Comparison of ENCODE assay signal across 1 cellular context in the genomic region with DNA sequence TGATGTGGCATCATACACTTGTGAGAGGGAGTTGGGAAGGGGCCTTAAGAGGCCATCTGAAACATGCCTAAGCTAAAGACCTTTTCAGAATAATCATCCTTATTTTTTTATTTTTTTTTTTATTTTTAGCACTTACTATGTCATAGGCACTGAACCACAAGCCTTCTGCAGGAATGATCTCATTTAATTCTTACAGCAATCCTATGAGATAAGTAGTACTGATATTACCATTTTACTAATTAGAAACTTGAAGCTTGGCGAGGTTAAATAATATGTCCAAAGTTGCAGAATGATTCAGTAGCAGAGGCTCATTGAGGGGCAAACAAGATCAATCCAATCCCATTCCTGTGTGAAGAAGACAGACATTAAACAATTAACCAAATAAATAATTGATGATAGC.
TF ChIP-seq lines count a peak whose summit lies in the region.

No MANE protein-coding gene starts in this region.

TF ChIP-seq in GM12878, 131 proteins besides CTCF, POLR2A, EP300 and RAD21:
- TF ChIP-seq GABPA (IDR thresholded peaks at IDR 0.05; ENCODE audit: low read depth) (0 out of 2 replicates have a peak, but pooled peaks have one; percentile 46), FOXM1 (IDR thresholded peaks at IDR 0.05; ENCODE audit: low read depth, low read length) (peak; percentile 81; the same call in 1 of the 2 replicates), NFIC (IDR thresholded peaks at IDR 0.05; ENCODE audit: low read depth, low read length) (peak; percentile 89; the same call in 1 of the 2 replicates), JUNB (IDR thresholded peaks at IDR 0.05) (peak; percentile 93), ZBED1 (IDR thresholded peaks at IDR 0.05; ENCODE audit: borderline replicate concordance) (peak; percentile 67; the same call in 1 of the 2 replicates), CREM (IDR thresholded peaks at IDR 0.05; ENCODE audit: low read depth) (peak; percentile 79; the same call in 1 of the 2 replicates), CREB1 (IDR thresholded peaks at IDR 0.05; ENCODE audit: low read depth) (peak; percentile 78; the same call in 1 of the 2 replicates), ATF7 (IDR thresholded peaks at IDR 0.05; ENCODE audit: low read depth) (peak; percentile 20; the same call in 1 of the 2 replicates), RUNX3 (IDR thresholded peaks at IDR 0.05; ENCODE audit: low read length) (peak; percentile 78; the same call in 1 of the 2 replicates), MEF2A (IDR thresholded peaks at IDR 0.05; ENCODE audit: insufficient read depth, low read depth, low read length) (peak; percentile 54; the same call in 1 of the 2 replicates), IRF4 (IDR thresholded peaks at IDR 0.05; ENCODE audit: low read depth, low read length) (no peak), POLR2AphosphoS2 (IDR thresholded peaks at IDR 0.05; ENCODE audit: low read depth, low read length) (no peak)
- TF ChIP-seq, protein P1, sequence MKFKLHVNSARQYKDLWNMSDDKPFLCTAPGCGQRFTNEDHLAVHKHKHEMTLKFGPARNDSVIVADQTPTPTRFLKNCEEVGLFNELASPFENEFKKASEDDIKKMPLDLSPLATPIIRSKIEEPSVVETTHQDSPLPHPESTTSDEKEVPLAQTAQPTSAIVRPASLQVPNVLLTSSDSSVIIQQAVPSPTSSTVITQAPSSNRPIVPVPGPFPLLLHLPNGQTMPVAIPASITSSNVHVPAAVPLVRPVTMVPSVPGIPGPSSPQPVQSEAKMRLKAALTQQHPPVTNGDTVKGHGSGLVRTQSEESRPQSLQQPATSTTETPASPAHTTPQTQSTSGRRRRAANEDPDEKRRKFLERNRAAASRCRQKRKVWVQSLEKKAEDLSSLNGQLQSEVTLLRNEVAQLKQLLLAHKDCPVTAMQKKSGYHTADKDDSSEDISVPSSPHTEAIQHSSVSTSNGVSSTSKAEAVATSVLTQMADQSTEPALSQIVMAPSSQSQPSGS (IDR thresholded peaks at IDR 0.05; ENCODE audit: low read length) = peak; percentile 63; the same call in 1 of the 2 replicates
- TF ChIP-seq, protein P2, sequence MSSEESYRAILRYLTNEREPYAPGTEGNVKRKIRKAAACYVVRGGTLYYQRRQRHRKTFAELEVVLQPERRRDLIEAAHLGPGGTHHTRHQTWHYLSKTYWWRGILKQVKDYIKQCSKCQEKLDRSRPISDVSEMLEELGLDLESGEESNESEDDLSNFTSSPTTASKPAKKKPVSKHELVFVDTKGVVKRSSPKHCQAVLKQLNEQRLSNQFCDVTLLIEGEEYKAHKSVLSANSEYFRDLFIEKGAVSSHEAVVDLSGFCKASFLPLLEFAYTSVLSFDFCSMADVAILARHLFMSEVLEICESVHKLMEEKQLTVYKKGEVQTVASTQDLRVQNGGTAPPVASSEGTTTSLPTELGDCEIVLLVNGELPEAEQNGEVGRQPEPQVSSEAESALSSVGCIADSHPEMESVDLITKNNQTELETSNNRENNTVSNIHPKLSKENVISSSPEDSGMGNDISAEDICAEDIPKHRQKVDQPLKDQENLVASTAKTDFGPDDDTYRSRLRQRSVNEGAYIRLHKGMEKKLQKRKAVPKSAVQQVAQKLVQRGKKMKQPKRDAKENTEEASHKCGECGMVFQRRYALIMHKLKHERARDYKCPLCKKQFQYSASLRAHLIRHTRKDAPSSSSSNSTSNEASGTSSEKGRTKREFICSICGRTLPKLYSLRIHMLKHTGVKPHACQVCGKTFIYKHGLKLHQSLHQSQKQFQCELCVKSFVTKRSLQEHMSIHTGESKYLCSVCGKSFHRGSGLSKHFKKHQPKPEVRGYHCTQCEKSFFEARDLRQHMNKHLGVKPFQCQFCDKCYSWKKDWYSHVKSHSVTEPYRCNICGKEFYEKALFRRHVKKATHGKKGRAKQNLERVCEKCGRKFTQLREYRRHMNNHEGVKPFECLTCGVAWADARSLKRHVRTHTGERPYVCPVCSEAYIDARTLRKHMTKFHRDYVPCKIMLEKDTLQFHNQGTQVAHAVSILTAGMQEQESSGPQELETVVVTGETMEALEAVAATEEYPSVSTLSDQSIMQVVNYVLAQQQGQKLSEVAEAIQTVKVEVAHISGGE (CRISPR knock-in tag; IDR thresholded peaks at IDR 0.05) = no peak
